17 cellular contexts compared by ENCODE assay signal in genomic region chr3:169285057-169285990, GRCh38.
DNase-seq lines count a peak whose midpoint lies in the region; ATAC-seq and TF ChIP-seq lines count a peak whose summit lies in the region.
"Had no signal": no experiment of that assay in that cellular context is flagged by ENCODE, and none has a peak within 500 bp of the region (broad histone marks: within the 10 kb centered on the region; RNA-seq: fewer than 3 reads in every experiment).

No MANE protein-coding gene starts in this region.

- no peaks in the 10 kb centered on the region for H3K9me3 Mint-ChIP-seq in stimulated activated effector memory CD8-positive, alpha-beta T cell treated with anti-CD3 and anti-CD28 coated beads, Interleukin-12 subunit alpha, Interleukin-12 subunit beta, amount 100 ng/mL, for 72 hours
- H3K9me3 Mint-ChIP-seq: activated naive CD8-positive, alpha-beta T cell treated with anti-CD3 and anti-CD28 coated beads, Interleukin-2, amount 10 ng/mL, durations not matched to agents 7 days and 5 days had no signal

- H3K9me3 ChIP-seq in fibroblast of lung (ENCODE audit: control insufficient read depth, insufficient read depth, low read depth, low read length) (no peaks in the 10 kb centered on the region), mesodermal cell (ENCODE audit: control insufficient read depth, low read length) (no peaks in the 10 kb centered on the region), stomach (no peaks in the 10 kb centered on the region)
- H3K9me3 ChIP-seq: BE2C, SJSA1, uterus had no signal

- no peak overlapping the region for H3K4me3 Mint-ChIP-seq in stimulated activated effector memory CD8-positive, alpha-beta T cell treated with anti-CD3 and anti-CD28 coated beads, Interleukin-12 subunit alpha, Interleukin-12 subunit beta, amount 100 ng/mL, for 72 hours
- H3K4me3 Mint-ChIP-seq: activated naive CD8-positive, alpha-beta T cell treated with anti-CD3 and anti-CD28 coated beads, Interleukin-2, amount 10 ng/mL, durations not matched to agents 7 days and 5 days had no signal

- H2AFZ ChIP-seq in fibroblast of lung (ENCODE audit: low read length), result no peak overlapping the region

- H3K27ac ChIP-seq in fibroblast of lung (ENCODE audit: insufficient read depth, low read length), result no peak overlapping the region
- peak overlapping the region; percentile 55 for H3K27ac ChIP-seq in mesodermal cell (ENCODE audit: low read depth, low read length, severe bottlenecking)
- H3K27ac ChIP-seq in stomach, result peak overlapping the region; percentile 75 to 90 (median 82)
- H3K27ac ChIP-seq: SJSA1, uterus had no signal

- H3K27ac Mint-ChIP-seq in stimulated activated effector memory CD8-positive, alpha-beta T cell treated with anti-CD3 and anti-CD28 coated beads, Interleukin-12 subunit alpha, Interleukin-12 subunit beta, amount 100 ng/mL, for 72 hours, result no peak overlapping the region
- H3K27ac Mint-ChIP-seq: activated naive CD8-positive, alpha-beta T cell treated with anti-CD3 and anti-CD28 coated beads, Interleukin-2, amount 10 ng/mL, durations not matched to agents 7 days and 5 days had no signal

- peak overlapping the region; percentile 9 for H3K4me2 ChIP-seq in fibroblast of lung (ENCODE audit: extremely low read depth, insufficient read depth, low read length)

- no peak for TF ChIP-seq POLR2A in stomach (IDR thresholded peaks at IDR 0.05)

- no peaks in the 10 kb centered on the region for H3K79me2 ChIP-seq in fibroblast of lung (ENCODE audit: control insufficient read depth, insufficient read depth, low read length)

- no peaks in the 10 kb centered on the region for H3K4me1 Mint-ChIP-seq in stimulated activated effector memory CD8-positive, alpha-beta T cell treated with anti-CD3 and anti-CD28 coated beads, Interleukin-12 subunit alpha, Interleukin-12 subunit beta, amount 100 ng/mL, for 72 hours
- H3K4me1 Mint-ChIP-seq: activated naive CD8-positive, alpha-beta T cell treated with anti-CD3 and anti-CD28 coated beads, Interleukin-2, amount 10 ng/mL, durations not matched to agents 7 days and 5 days had no signal

- TF ChIP-seq CTCF in fibroblast of lung (conservative IDR thresholded peaks at IDR 0.05 in 1 of 2, IDR thresholded peaks at IDR 0.05 in 1 of 2; ENCODE audit: low read depth in 1 of 2, low read length in 2 of 2) (no peak), stomach (IDR thresholded peaks at IDR 0.05) (no peak)

- H3K27me3 ChIP-seq in fibroblast of lung (ENCODE audit: control insufficient read depth, insufficient read depth, low read length), result no peaks in the 10 kb centered on the region
- no peaks in the 10 kb centered on the region for H3K27me3 ChIP-seq in stomach
- H3K27me3 ChIP-seq: BE2C, uterus had no signal

- intact Hi-C loops in stomach (cut with DNase I; ENCODE audit: low total_unique reads), result no loop called here

- H3K4me1 ChIP-seq in fibroblast of lung (ENCODE audit: control insufficient read depth, extremely low read depth, insufficient read depth, low read length) (no peaks in the 10 kb centered on the region), mesodermal cell (ENCODE audit: control insufficient read depth, insufficient read depth, low read length, poor library complexity, severe bottlenecking) (peaks cover 26% of the 10 kb centered on the region), stomach (peaks cover 27 to 96% (median 54%) of the 10 kb centered on the region in 4 donors)
- H3K4me1 ChIP-seq: SJSA1, uterus had no signal

- DNase-seq in NCI-H69 (lab: John Stamatoyannopoulos, UW), result peak; percentile 44
- DNase-seq in fibroblast of lung (ENCODE audit: low read depth in 2 of 2), result peak in 1 of 2 donors; percentile 14
- no peak for DNase-seq in stomach
- no peak for DNase-seq in stimulated activated effector memory CD8-positive, alpha-beta T cell treated with anti-CD3 and anti-CD28 coated beads, Interleukin-12 subunit alpha, Interleukin-12 subunit beta, amount 100 ng/mL, for 72 hours (ENCODE audit: low spot score in 2 of 2)
- no peak for DNase-seq in NCI-H187 treated with DMSO at 0.1 percent for 48 hours (lab: John Stamatoyannopoulos, UW)
- DNase-seq: activated CD4-positive, CD25-positive, alpha-beta regulatory T cell treated with anti-CD3 and anti-CD28 coated beads, Interleukin-2, amount 50 U/mL, for 72 hours; activated naive CD8-positive, alpha-beta T cell treated with anti-CD3 and anti-CD28 coated beads, Interleukin-2, amount 10 ng/mL, durations not matched to agents 7 days and 5 days; BE2C; erythroblast; NCI-H774; stimulated activated naive CD8-positive, alpha-beta T cell treated with anti-CD3 and anti-CD28 coated beads, Interleukin-15, Interleukin-2, amounts not matched to agents 100 U/mL and 50 U/mL, for 24 hours; T1000; uterus had no signal

- H3K36me3 ChIP-seq in fibroblast of lung (ENCODE audit: control insufficient read depth, insufficient read depth, low read length) (no peaks in the 10 kb centered on the region), mesodermal cell (ENCODE audit: control insufficient read depth, insufficient read depth, low read length) (no peaks in the 10 kb centered on the region), stomach (no peaks in the 10 kb centered on the region)
- H3K36me3 ChIP-seq: BE2C, SJSA1, uterus had no signal

- no peaks in the 10 kb centered on the region for H3K36me3 Mint-ChIP-seq in stimulated activated effector memory CD8-positive, alpha-beta T cell treated with anti-CD3 and anti-CD28 coated beads, Interleukin-12 subunit alpha, Interleukin-12 subunit beta, amount 100 ng/mL, for 72 hours
- H3K36me3 Mint-ChIP-seq: activated naive CD8-positive, alpha-beta T cell treated with anti-CD3 and anti-CD28 coated beads, Interleukin-2, amount 10 ng/mL, durations not matched to agents 7 days and 5 days had no signal

- no peak overlapping the region for H3K9ac ChIP-seq in fibroblast of lung (ENCODE audit: insufficient read depth, low read length)

- 86 to 94% methylated on average over 5 to 6 of the region's 10 CpGs for WGBS in mesodermal cell (ENCODE audit: insufficient coverage in 2 of 2), 2 experiments
- WGBS in stomach, 5 donors, result 24 to 37% (median 31%) methylated on average over 10 of the region's 10 CpGs

- no peak overlapping the region for H3K4me3 ChIP-seq in fibroblast of lung (replicated peaks in 1 of 4; ENCODE audit: control extremely low read depth in 1 of 4, insufficient read depth in 1 of 4, low read depth in 3 of 4, low read length in 4 of 4)
- no peak overlapping the region for H3K4me3 ChIP-seq in mesodermal cell (ENCODE audit: extremely low read depth, insufficient read depth, low read length, poor library complexity, severe bottlenecking)
- no peak overlapping the region for H3K4me3 ChIP-seq in stomach
- H3K4me3 ChIP-seq: GM12878, SJSA1, uterus had no signal

- ATAC-seq in HG02970 (IDR thresholded peaks at IDR 0.05; ENCODE audit: low FRiP score, unreplicated experiment), result no peak
- no peak for ATAC-seq in stimulated activated effector memory CD8-positive, alpha-beta T cell treated with anti-CD3 and anti-CD28 coated beads, Interleukin-12 subunit alpha, Interleukin-12 subunit beta, amount 100 ng/mL, for 72 hours
- ATAC-seq: GM12878; stimulated activated naive CD8-positive, alpha-beta T cell treated with anti-CD3 and anti-CD28 coated beads, Interleukin-15, Interleukin-2, amounts not matched to agents 100 U/mL and 50 U/mL, for 24 hours had no signal

- no peak for TF ChIP-seq EP300 in stomach (IDR thresholded peaks at IDR 0.05)

- H4K20me1 ChIP-seq in fibroblast of lung (ENCODE audit: control insufficient read depth, extremely low read depth, insufficient read depth, low read length), result no peaks in the 10 kb centered on the region
